ENCODE assay signal across 22 cellular contexts in the genomic region with DNA sequence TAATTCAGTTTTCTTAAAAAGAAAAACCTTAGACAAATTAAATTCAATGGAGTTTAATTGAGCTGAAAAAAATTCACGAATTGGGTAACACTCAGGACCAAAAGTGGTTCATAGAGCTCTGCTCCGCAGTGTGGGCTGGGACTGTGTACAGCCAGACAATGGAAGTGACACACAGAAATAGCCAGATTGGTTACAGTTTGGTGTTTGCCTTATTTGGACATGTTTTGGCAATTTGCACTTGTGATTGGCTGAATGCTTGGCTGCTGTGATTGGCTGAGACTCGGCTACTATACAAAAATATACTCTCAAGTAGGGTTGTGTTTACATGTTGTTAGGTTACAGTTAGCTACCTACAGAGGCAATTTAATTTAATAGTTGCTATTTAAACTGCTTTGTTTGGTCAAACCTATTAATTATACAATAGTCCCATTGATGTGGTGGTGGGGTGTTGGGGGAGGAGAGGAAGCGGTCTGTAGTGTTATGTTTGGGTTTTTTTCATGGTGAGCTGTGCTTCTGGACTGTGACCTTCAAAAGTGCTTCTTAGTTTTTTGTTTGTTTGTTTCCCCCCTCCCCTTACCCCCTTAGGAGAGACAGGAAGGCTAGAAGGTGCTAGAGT.
DNase-seq lines count a peak whose midpoint lies in the region; ATAC-seq and TF ChIP-seq lines count a peak whose summit lies in the region.
"Had no signal": no experiment of that assay in that cellular context is flagged by ENCODE, and none has a peak within 500 bp of the region (broad histone marks: within the 10 kb centered on the region; RNA-seq: fewer than 3 reads in every experiment).

No MANE protein-coding gene starts in this region.

- H3K79me2 ChIP-seq in GM23338 (replicated peaks; ENCODE audit: insufficient read depth), result no peaks in the 10 kb centered on the region
- peaks cover 18% of the 10 kb centered on the region; the same call in 1 of the 2 replicates for H3K79me2 ChIP-seq in Loucy (ENCODE audit: insufficient read depth, low read length)

- H2AFZ ChIP-seq in GM23338 (no peak overlapping the region), Loucy (ENCODE audit: low read length) (no peak overlapping the region)

- H3K27ac Mint-ChIP-seq in GM23338, result peak overlapping the region; percentile 84
- H3K27ac Mint-ChIP-seq: activated CD8-positive, alpha-beta T cell treated with anti-CD3 and anti-CD28 coated beads, Interleukin-2, amount 10 ng/mL, durations not matched to agents 7 days and 5 days; activated naive CD4-positive, alpha-beta T cell treated with anti-CD3 and anti-CD28 coated beads, Interleukin-2, amount 50 U/mL, for 24 hours; activated T-cell treated with anti-CD3 and anti-CD28 coated beads, Interleukin-2, amount 50 U/mL, for 72 hours had no signal

- H3K9me3 ChIP-seq in Loucy (ENCODE audit: insufficient read depth, low read depth, low read length), result no peaks in the 10 kb centered on the region
- H3K9me3 ChIP-seq in right lobe of liver, result no peaks in the 10 kb centered on the region
- H3K9me3 ChIP-seq: Caco-2, prostate gland, vagina had no signal

- H3K4me1 ChIP-seq in GM23338 (ENCODE audit: insufficient read depth) (peaks cover 5% of the 10 kb centered on the region; the same call in 1 of the 2 replicates), Loucy (ENCODE audit: insufficient read depth, low read length, poor library complexity, severe bottlenecking) (peaks cover 22% of the 10 kb centered on the region), right lobe of liver (peaks cover 0 to 28% (median 7%) of the 10 kb centered on the region in 4 donors)
- H3K4me1 ChIP-seq: Caco-2, prostate gland, vagina had no signal

- H3K4me1 Mint-ChIP-seq in GM23338, result peaks cover 16% of the 10 kb centered on the region
- H3K4me1 Mint-ChIP-seq in activated T-cell treated with anti-CD3 and anti-CD28 coated beads, Interleukin-2, amount 50 U/mL, for 4 hours (ENCODE audit: low read depth), result no peaks in the 10 kb centered on the region
- H3K4me1 Mint-ChIP-seq: activated naive CD4-positive, alpha-beta T cell treated with anti-CD3 and anti-CD28 coated beads, Interleukin-2, amount 50 U/mL, for 24 hours had no signal

- H3F3A ChIP-seq in GM23338 (replicated peaks; ENCODE audit: low read depth) (no peaks in the 10 kb centered on the region), Loucy (ENCODE audit: low read depth) (no peaks in the 10 kb centered on the region)

- H3K27me3 ChIP-seq in GM23338 (ENCODE audit: insufficient read depth) (no peaks in the 10 kb centered on the region), Loucy (ENCODE audit: insufficient read depth, low read length, poor library complexity, severe bottlenecking) (no peaks in the 10 kb centered on the region), right lobe of liver (no peaks in the 10 kb centered on the region)
- H3K27me3 ChIP-seq: vagina had no signal

- intact Hi-C loops in right lobe of liver (cut with DNase I), result no loop called here

- TF ChIP-seq POLR2A in right lobe of liver (IDR thresholded peaks at IDR 0.05), result no peak

- no peaks in the 10 kb centered on the region for H3K36me3 Mint-ChIP-seq in GM23338 (ENCODE audit: low read depth)
- H3K36me3 Mint-ChIP-seq in activated T-cell treated with anti-CD3 and anti-CD28 coated beads, Interleukin-2, amount 50 U/mL, for 4 hours (ENCODE audit: insufficient read depth), result no peaks in the 10 kb centered on the region
- H3K36me3 Mint-ChIP-seq: activated naive CD4-positive, alpha-beta T cell treated with anti-CD3 and anti-CD28 coated beads, Interleukin-2, amount 50 U/mL, for 24 hours had no signal

- no peak overlapping the region for H3K4me2 ChIP-seq in GM23338
- peak overlapping the region; percentile 52 for H3K4me2 ChIP-seq in Loucy (ENCODE audit: low read depth, low read length, poor library complexity, severe bottlenecking)

- no peak overlapping the region for H3K4me3 ChIP-seq in GM23338
- no peak overlapping the region for H3K4me3 ChIP-seq in Loucy (ENCODE audit: low read length, poor library complexity, severe bottlenecking)
- no peak overlapping the region for H3K4me3 ChIP-seq in right lobe of liver
- H3K4me3 ChIP-seq: prostate gland, vagina had no signal

- H3K9me2 ChIP-seq in GM23338 (ENCODE audit: insufficient read depth) (no peaks in the 10 kb centered on the region), Loucy (replicated peaks; ENCODE audit: low read depth, low read length) (no peaks in the 10 kb centered on the region)

- DNase-seq in GM23338 (ENCODE audit: low spot score) (peak; percentile 7), SK-MEL-5 (ENCODE audit: low read depth, low spot score) (peak; percentile 5), right lobe of liver (no peak), NCI-H510A treated with DMSO at 0.1 percent for 48 hours (lab: John Stamatoyannopoulos, UW) (no peak)
- no peak for DNase-seq in activated T-cell treated with anti-CD3 and anti-CD28 coated beads, Interleukin-2, amount 50 U/mL, for 4 hours
- DNase-seq: activated CD4-positive, CD25-positive, alpha-beta regulatory T cell; activated CD8-positive, alpha-beta T cell treated with anti-CD3 and anti-CD28 coated beads, Interleukin-2, amount 10 ng/mL, durations not matched to agents 7 days and 5 days; activated T-cell treated with anti-CD3 and anti-CD28 coated beads, Interleukin-2, amount 50 U/mL, for 72 hours; Caco-2; H7; Kasumi-1; kidney; mesenchymal stem cell; NCI-H510A; SIG-M5; stimulated activated CD4-positive, alpha-beta T cell treated with anti-CD3 and anti-CD28 coated beads, Interleukin-4, amount 100 ng/mL, for 4 hours had no signal

- ATAC-seq in GM23338 (peak; percentile 55), right lobe of liver (peak in 3 of 4 donors; percentile 37 to 64 (median 45)), esophagus mucosa (no peak)
- ATAC-seq in activated T-cell treated with anti-CD3 and anti-CD28 coated beads, Interleukin-2, amount 50 U/mL, for 4 hours, result no peak
- ATAC-seq: activated CD8-positive, alpha-beta T cell treated with anti-CD3 and anti-CD28 coated beads, Interleukin-2, amount 10 ng/mL, durations not matched to agents 7 days and 5 days; activated T-cell treated with anti-CD3 and anti-CD28 coated beads, Interleukin-2, amount 50 U/mL, for 72 hours had no signal

- no peak overlapping the region; the same call in 1 of the 2 replicates for H3K27ac ChIP-seq in GM23338 (ENCODE audit: low read depth)
- H3K27ac ChIP-seq in right lobe of liver, result peak overlapping the region in 2 of 3 donors; percentile 23 to 76
- H3K27ac ChIP-seq: prostate gland, vagina had no signal

- WGBS in right lobe of liver (ENCODE audit: insufficient coverage, low coverage, low lambda C conversion rate, missing lambda C conversion rate), result 78% methylated on average over 4 of the region's 4 CpGs

- TF ChIP-seq CTCF in GM23338 (conservative IDR thresholded peaks at IDR 0.05; ENCODE audit: low read depth in 2 of 2), result no peak
- no peak for TF ChIP-seq CTCF in Loucy (conservative IDR thresholded peaks at IDR 0.05; ENCODE audit: low read length)
- no peak for TF ChIP-seq CTCF in right lobe of liver (IDR thresholded peaks at IDR 0.05)

- no peaks in the 10 kb centered on the region for H3K36me3 ChIP-seq in GM23338 (ENCODE audit: insufficient read depth)
- 0 out of 2 replicates have a peak, but pooled peaks cover 3% of the 10 kb centered on the region for H3K36me3 ChIP-seq in Loucy (ENCODE audit: insufficient read depth, low read length)
- H3K36me3 ChIP-seq in right lobe of liver, result peaks cover 0 to 5% (median 0%) of the 10 kb centered on the region in 4 donors
- H3K36me3 ChIP-seq: prostate gland, vagina had no signal

- no peaks in the 10 kb centered on the region for H4K20me1 ChIP-seq in GM23338 (replicated peaks; ENCODE audit: insufficient read depth)
- H4K20me1 ChIP-seq in Loucy (ENCODE audit: insufficient read depth, low read length, poor library complexity, severe bottlenecking), result peaks cover 5% of the 10 kb centered on the region

- no peak overlapping the region for H3K9ac ChIP-seq in Loucy (ENCODE audit: low read depth, low read length, poor library complexity, severe bottlenecking)

- in situ Hi-C loops in SK-MEL-5 (cut with HindIII; ENCODE audit: low pct_unique_long_range_greater_than_20kb, low sequenced_read_pairs), result no loop called here

- no peaks in the 10 kb centered on the region for H3K27me3 Mint-ChIP-seq in GM23338 (ENCODE audit: insufficient read depth, low read depth, poor library complexity)
- no peaks in the 10 kb centered on the region for H3K27me3 Mint-ChIP-seq in activated T-cell treated with anti-CD3 and anti-CD28 coated beads, Interleukin-2, amount 50 U/mL, for 4 hours (ENCODE audit: low read depth)
- H3K27me3 Mint-ChIP-seq: activated naive CD4-positive, alpha-beta T cell treated with anti-CD3 and anti-CD28 coated beads, Interleukin-2, amount 50 U/mL, for 24 hours had no signal

- no peaks in the 10 kb centered on the region for H3K9me3 Mint-ChIP-seq in GM23338
- H3K9me3 Mint-ChIP-seq in activated T-cell treated with anti-CD3 and anti-CD28 coated beads, Interleukin-2, amount 50 U/mL, for 4 hours, result peaks cover 10% of the 10 kb centered on the region
- H3K9me3 Mint-ChIP-seq: nephron had no signal

- H3K4me3 Mint-ChIP-seq in GM23338, result no peak overlapping the region
- H3K4me3 Mint-ChIP-seq in activated T-cell treated with anti-CD3 and anti-CD28 coated beads, Interleukin-2, amount 50 U/mL, for 4 hours, result no peak overlapping the region
- H3K4me3 Mint-ChIP-seq: activated CD8-positive, alpha-beta T cell treated with anti-CD3 and anti-CD28 coated beads, Interleukin-2, amount 10 ng/mL, durations not matched to agents 7 days and 5 days; activated naive CD4-positive, alpha-beta T cell treated with anti-CD3 and anti-CD28 coated beads, Interleukin-2, amount 50 U/mL, for 24 hours; activated T-cell treated with anti-CD3 and anti-CD28 coated beads, Interleukin-2, amount 50 U/mL, for 72 hours; nephron had no signal

TF ChIP-seq in GM23338, 12 proteins besides CTCF, POLR2A, EP300 and RAD21:
- TF ChIP-seq CREB1 (CRISPR knock-in tag; IDR thresholded peaks at IDR 0.05; ENCODE audit: low read depth) (no peak), EZH2 (IDR thresholded peaks at IDR 0.05; ENCODE audit: low read depth, unreplicated experiment) (no peak), ZNF114 (CRISPR knock-in tag; IDR thresholded peaks at IDR 0.05) (no peak)
- TF ChIP-seq, protein P1, sequence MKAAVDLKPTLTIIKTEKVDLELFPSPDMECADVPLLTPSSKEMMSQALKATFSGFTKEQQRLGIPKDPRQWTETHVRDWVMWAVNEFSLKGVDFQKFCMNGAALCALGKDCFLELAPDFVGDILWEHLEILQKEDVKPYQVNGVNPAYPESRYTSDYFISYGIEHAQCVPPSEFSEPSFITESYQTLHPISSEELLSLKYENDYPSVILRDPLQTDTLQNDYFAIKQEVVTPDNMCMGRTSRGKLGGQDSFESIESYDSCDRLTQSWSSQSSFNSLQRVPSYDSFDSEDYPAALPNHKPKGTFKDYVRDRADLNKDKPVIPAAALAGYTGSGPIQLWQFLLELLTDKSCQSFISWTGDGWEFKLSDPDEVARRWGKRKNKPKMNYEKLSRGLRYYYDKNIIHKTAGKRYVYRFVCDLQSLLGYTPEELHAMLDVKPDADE (IDR thresholded peaks at IDR 0.05), result no peak

Comparison
In these comparisons a context has a peak if more than half of its experiments do, and no peak if none do; other contexts are left out.
1. ATAC-seq: peak in GM23338 (single experiment) and right lobe of liver (3 of 4); none in esophagus mucosa (single experiment) and activated T-cell treated with anti-CD3 and anti-CD28 coated beads, Interleukin-2, amount 50 U/mL, for 4 hours (0 of 2).
2. DNase-seq: peak in GM23338 (single experiment) and SK-MEL-5 (single experiment); none in right lobe of liver (0 of 3), NCI-H510A treated with DMSO at 0.1 percent for 48 hours (single experiment) and activated T-cell treated with anti-CD3 and anti-CD28 coated beads, Interleukin-2, amount 50 U/mL, for 4 hours (single experiment).